Comparison of ENCODE assay signal across 8 cellular contexts in genomic region chr5:15499528-15500325, GRCh38. TPM values are rescaled to one million over a fixed set of nuclear protein-coding genes. Genes with fewer than 3 reads are reported as not detected.
DNase-seq lines count a peak whose midpoint lies in the region; ATAC-seq and TF ChIP-seq lines count a peak whose summit lies in the region.

TSS of gene FBXL7 (plus strand) at chr5:15500180.

- peaks cover 0 to 25% (median 4%) of the 10 kb centered on the region in 3 donors for H3K27me3 ChIP-seq in psoas muscle (ENCODE audit: insufficient read depth in 3 of 3, low read length in 2 of 3)

- no peaks in the 10 kb centered on the region for H3K36me3 ChIP-seq in psoas muscle (ENCODE audit: insufficient read depth in 1 of 2, low read depth in 1 of 2)

- peak; percentile 58 for ATAC-seq in HG03521 (IDR thresholded peaks at IDR 0.05; ENCODE audit: unreplicated experiment)
- peak; percentile 53 to 84 (median 80) for ATAC-seq in psoas muscle

- H3K27ac ChIP-seq in angular gyrus (ENCODE audit: low read depth, low read length) = peak within 1 kb of the TSS; percentile 45
- peak within 1 kb of the TSS; percentile 68 for H3K27ac ChIP-seq in psoas muscle

- H3K4me3 ChIP-seq in psoas muscle = peak within 1 kb of the TSS; percentile 69

- H3K4me1 ChIP-seq in psoas muscle = no peaks in the 10 kb centered on the region

- DNase-seq in D341Med (ENCODE audit: low spot score) (peak; percentile 62), hepatic stellate cell (ENCODE audit: low spot score) (peak; percentile 79), psoas muscle (peak; percentile 81 to 82), DMS153 (lab: John Stamatoyannopoulos, UW) (no peak), OCI-M2 (lab: John Stamatoyannopoulos, UW; ENCODE audit: unreplicated experiment) (no peak)
- no peak for DNase-seq in activated CD8-positive, alpha-beta memory T cell treated with anti-CD3 and anti-CD28 coated beads, Interleukin-2, amount 50 U/mL, for 4 hours

- no peaks in the 10 kb centered on the region for H3K9me3 ChIP-seq in psoas muscle

- TF ChIP-seq CTCF in psoas muscle (IDR thresholded peaks at IDR 0.05) = no peak

- 0 to 1% (median 1%) methylated on average over 51 to 61 of the region's 61 CpGs for WGBS in psoas muscle, 3 donors

- intact Hi-C loops in psoas muscle (cut with DNase I) = loop anchor here in 1 of 2 donors (10.0 kb wide), 1 partner anchor 295 kb away; no protein-coding TSS in a partner anchor

RNA-seq across cellular contexts. Expression of gene FBXL7, which starts in this region (rescaled TPM):
- 1 to 10 TPM; 1.6 to 7.5 (median 4.4) TPM for total RNA-seq in psoas muscle
- polyA plus RNA-seq in psoas muscle = 1 to 10 TPM; 1.6 to 2.6 (median 1.9) TPM

Comparison
In these comparisons a context has a peak if more than half of its experiments do, and no peak if none do; other contexts are left out.
1. DNase-seq: peak in D341Med (single experiment), hepatic stellate cell (single experiment) and psoas muscle (2 of 2); none in DMS153 (single experiment), activated CD8-positive, alpha-beta memory T cell treated with anti-CD3 and anti-CD28 coated beads, Interleukin-2, amount 50 U/mL, for 4 hours (single experiment) and OCI-M2 (single experiment).